Comparison of ENCODE assay signal across 2 cellular contexts in genomic region chr5:113081091-113081490, GRCh38.
TF ChIP-seq lines count a peak whose summit lies in the region.

No MANE protein-coding gene starts in this region.

TF ChIP-seq in liver, 16 proteins besides CTCF, POLR2A, EP300 and RAD21 (continued from another document):
- TF ChIP-seq HNF4A (conservative IDR thresholded peaks at IDR 0.05) (no peak), SP1 (IDR thresholded peaks at IDR 0.05) (no peak), JUND (IDR thresholded peaks at IDR 0.05) (no peak), TAF1 (conservative IDR thresholded peaks at IDR 0.05) (no peak), HNF4G (IDR thresholded peaks at IDR 0.05) (no peak)
- TF ChIP-seq, protein P1, sequence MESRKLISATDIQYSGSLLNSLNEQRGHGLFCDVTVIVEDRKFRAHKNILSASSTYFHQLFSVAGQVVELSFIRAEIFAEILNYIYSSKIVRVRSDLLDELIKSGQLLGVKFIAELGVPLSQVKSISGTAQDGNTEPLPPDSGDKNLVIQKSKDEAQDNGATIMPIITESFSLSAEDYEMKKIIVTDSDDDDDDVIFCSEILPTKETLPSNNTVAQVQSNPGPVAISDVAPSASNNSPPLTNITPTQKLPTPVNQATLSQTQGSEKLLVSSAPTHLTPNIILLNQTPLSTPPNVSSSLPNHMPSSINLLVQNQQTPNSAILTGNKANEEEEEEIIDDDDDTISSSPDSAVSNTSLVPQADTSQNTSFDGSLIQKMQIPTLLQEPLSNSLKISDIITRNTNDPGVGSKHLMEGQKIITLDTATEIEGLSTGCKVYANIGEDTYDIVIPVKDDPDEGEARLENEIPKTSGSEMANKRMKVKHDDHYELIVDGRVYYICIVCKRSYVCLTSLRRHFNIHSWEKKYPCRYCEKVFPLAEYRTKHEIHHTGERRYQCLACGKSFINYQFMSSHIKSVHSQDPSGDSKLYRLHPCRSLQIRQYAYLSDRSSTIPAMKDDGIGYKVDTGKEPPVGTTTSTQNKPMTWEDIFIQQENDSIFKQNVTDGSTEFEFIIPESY (IDR thresholded peaks at IDR 0.05): no peak
- TF ChIP-seq, protein P2, sequence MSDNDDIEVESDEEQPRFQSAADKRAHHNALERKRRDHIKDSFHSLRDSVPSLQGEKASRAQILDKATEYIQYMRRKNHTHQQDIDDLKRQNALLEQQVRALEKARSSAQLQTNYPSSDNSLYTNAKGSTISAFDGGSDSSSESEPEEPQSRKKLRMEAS (IDR thresholded peaks at IDR 0.05): no peak
TF ChIP-seq in liver: peak in this region for 0.

TF ChIP-seq in HepG2, 621 proteins besides CTCF, POLR2A, EP300 and RAD21 (continued from another document):
- TF ChIP-seq ZNF710 (CRISPR knock-in tag; IDR thresholded peaks at IDR 0.05; ENCODE audit: borderline replicate concordance): no peak
- TF ChIP-seq ZNF597 (CRISPR knock-in tag; IDR thresholded peaks at IDR 0.05): no peak
- TF ChIP-seq ZNF564 (CRISPR knock-in tag; IDR thresholded peaks at IDR 0.05): no peak
- no peak for TF ChIP-seq WIZ (CRISPR knock-in tag; IDR thresholded peaks at IDR 0.05)
- TF ChIP-seq FLYWCH1 (CRISPR knock-in tag; IDR thresholded peaks at IDR 0.05): no peak
- no peak for TF ChIP-seq HIVEP1 (CRISPR knock-in tag; IDR thresholded peaks at IDR 0.05)
- TF ChIP-seq KDM3A (CRISPR knock-in tag; IDR thresholded peaks at IDR 0.05; ENCODE audit: low read depth): no peak
- TF ChIP-seq ZNF570 (CRISPR knock-in tag; IDR thresholded peaks at IDR 0.05; ENCODE audit: borderline replicate concordance): no peak
- no peak for TF ChIP-seq ZNF546 (CRISPR knock-in tag; conservative IDR thresholded peaks at IDR 0.05)
